8 cellular contexts compared by ENCODE assay signal in genomic region chr6:160767019-160767646, GRCh38.
DNase-seq lines count a peak whose midpoint lies in the region; ATAC-seq and TF ChIP-seq lines count a peak whose summit lies in the region.

No MANE protein-coding gene starts in this region.

- TF ChIP-seq CTCF in fibroblast of pulmonary artery (IDR thresholded peaks at IDR 0.05; ENCODE audit: low read length, missing control alignments) (peak; percentile 65), natural killer cell (IDR thresholded peaks at IDR 0.05) (peak; percentile 48)

- H3K27ac ChIP-seq in substantia nigra (ENCODE audit: low read depth, low read length, poor library complexity, severe bottlenecking): no peak overlapping the region

- H3K27ac Mint-ChIP-seq in activated T-cell treated with anti-CD3 and anti-CD28 coated beads, Interleukin-2, amount 50 U/mL, for 72 hours: no peak overlapping the region
- no peak overlapping the region for H3K27ac Mint-ChIP-seq in natural killer cell

- peak overlapping the region; percentile 65 to 80 for H3K4me3 Mint-ChIP-seq in activated T-cell treated with anti-CD3 and anti-CD28 coated beads, Interleukin-2, amount 50 U/mL, for 72 hours
- no peak overlapping the region for H3K4me3 Mint-ChIP-seq in natural killer cell

- H3K4me3 ChIP-seq in fibroblast of pulmonary artery (replicated peaks; ENCODE audit: low read depth, low read length): peak overlapping the region; percentile 35

- intact Hi-C loops in natural killer cell (cut with micrococcal nuclease): no loop called here

- peak; percentile 18 for DNase-seq in DMS79 treated with DMSO at 0.1 percent for 48 hours (lab: John Stamatoyannopoulos, UW)
- no peak for DNase-seq in DMS79 (lab: John Stamatoyannopoulos, UW)
- DNase-seq in NCI-H524 treated with DMSO at 0.1 percent for 48 hours (lab: John Stamatoyannopoulos, UW): peak; percentile 36
- DNase-seq in activated T-cell treated with anti-CD3 and anti-CD28 coated beads, Interleukin-2, amount 50 U/mL, for 72 hours: peak; percentile 63 to 73
- peak; percentile 51 for DNase-seq in fibroblast of pulmonary artery (ENCODE audit: low read depth)
- DNase-seq in natural killer cell: no peak
- peak in 42 of 49 donors; percentile 2 to 66 (median 34) for DNase-seq in substantia nigra (lab: John Stamatoyannopoulos, UW)

- no peaks in the 10 kb centered on the region for H3K36me3 Mint-ChIP-seq in activated T-cell treated with anti-CD3 and anti-CD28 coated beads, Interleukin-2, amount 50 U/mL, for 72 hours (ENCODE audit: insufficient read depth in 2 of 2)
- H3K36me3 Mint-ChIP-seq in natural killer cell: no peaks in the 10 kb centered on the region

- peaks cover 0 to 5% of the 10 kb centered on the region in 2 donors for H3K9me3 Mint-ChIP-seq in activated T-cell treated with anti-CD3 and anti-CD28 coated beads, Interleukin-2, amount 50 U/mL, for 72 hours
- peaks cover 2% of the 10 kb centered on the region in 2 donors for H3K9me3 Mint-ChIP-seq in natural killer cell

- ATAC-seq in HG03064 (IDR thresholded peaks at IDR 0.05; ENCODE audit: low read depth, unreplicated experiment) (peak; percentile 92), natural killer cell (peak; percentile 38 to 71 (median 45))
- ATAC-seq in activated T-cell treated with anti-CD3 and anti-CD28 coated beads, Interleukin-2, amount 50 U/mL, for 72 hours (replicated peaks in 1 of 2): peak; percentile 84 to 91

- no peaks in the 10 kb centered on the region for H3K4me1 Mint-ChIP-seq in activated T-cell treated with anti-CD3 and anti-CD28 coated beads, Interleukin-2, amount 50 U/mL, for 72 hours (ENCODE audit: low read depth)
- peaks cover 0 to 4% of the 10 kb centered on the region in 2 donors for H3K4me1 Mint-ChIP-seq in natural killer cell

- peaks cover 19% of the 10 kb centered on the region for H3K27me3 Mint-ChIP-seq in activated T-cell treated with anti-CD3 and anti-CD28 coated beads, Interleukin-2, amount 50 U/mL, for 72 hours (ENCODE audit: low read depth)
- peaks cover 17 to 23% of the 10 kb centered on the region in 2 donors for H3K27me3 Mint-ChIP-seq in natural killer cell (ENCODE audit: low read depth in 2 of 2)

Comparison
In these comparisons a context has a peak if more than half of its experiments do, and no peak if none do; other contexts are left out.
1. DNase-seq: peak in DMS79 treated with DMSO at 0.1 percent for 48 hours (single experiment), NCI-H524 treated with DMSO at 0.1 percent for 48 hours (single experiment), activated T-cell treated with anti-CD3 and anti-CD28 coated beads, Interleukin-2, amount 50 U/mL, for 72 hours (2 of 2), fibroblast of pulmonary artery (single experiment) and substantia nigra (42 of 49); none in DMS79 (single experiment) and natural killer cell (single experiment).
2. Peak in every context shown above with its lines, with median percentiles within 50 percentile points of each other: ATAC-seq.